In genomic region chr5:798505-799138, GRCh38 we compare ENCODE assay signal across 3 cellular contexts. TPM values are rescaled to one million over a fixed set of nuclear protein-coding genes. Genes with fewer than 3 reads are reported as not detected.
"Had no signal": no experiment of that assay in that cellular context is flagged by ENCODE, and none has a peak within 500 bp of the region (broad histone marks: within the 10 kb centered on the region; RNA-seq: fewer than 3 reads in every experiment).

No MANE protein-coding gene starts in this region.

RNA-seq across cellular contexts. Expression of gene ZDHHC11B, which starts 14.1 kb away (rescaled TPM):
- total RNA-seq: osteocyte had no signal
- polyA plus RNA-seq: immature natural killer cell; naive thymus-derived CD8-positive, alpha-beta T cell had no signal

RNA-seq across cellular contexts. Expression of gene ZDHHC11, which starts 52.2 kb away (rescaled TPM):
- polyA plus RNA-seq: immature natural killer cell; naive thymus-derived CD8-positive, alpha-beta T cell had no signal
